Comparison of ENCODE assay signal across 24 cellular contexts in genomic region chr15:92605225-92605944, GRCh38.
"Had no signal": no experiment of that assay in that cellular context is flagged by ENCODE, and none has a peak within 500 bp of the region (broad histone marks: within the 10 kb centered on the region; RNA-seq: fewer than 3 reads in every experiment).

No MANE protein-coding gene starts in this region.

- H3K36me3 ChIP-seq: heart right ventricle, left ventricle myocardium inferior, ovary, right atrium auricular region, right lobe of liver, stomach, tibial artery, uterus had no signal

- H3K27me3 ChIP-seq: heart right ventricle, hepatocyte, ovary, right atrium auricular region, right lobe of liver, stomach, testis, tibial artery, uterus had no signal

- DNase-seq: heart right ventricle; islet precursor cell; left ventricle myocardium inferior; naive B cell; natural killer cell; nephron progenitor cell; ovary; right lobe of liver; stimulated activated CD4-positive, alpha-beta T cell treated with anti-CD3 and anti-CD28 coated beads, Interleukin-12 subunit alpha, Interleukin-12 subunit beta, amount 100 ng/mL, for 4 hours; stimulated activated CD4-positive, alpha-beta T cell treated with anti-CD3 and anti-CD28 coated beads, Interleukin-15, amount 100 ng/mL, for 24 hours; stimulated activated CD4-positive, alpha-beta T cell treated with anti-CD3 and anti-CD28 coated beads, Interleukin-2, amount 100 ng/mL, for 24 hours; stimulated activated CD4-positive, alpha-beta T cell treated with anti-CD3 and anti-CD28 coated beads, Interleukin-4, amount 100 ng/mL, for 1 hour; stimulated activated naive B cell treated with anti-CD40 and anti-IgM and Interleukin-4, amounts not matched to agents 10 μg/mL and 1 μg/mL and 100 μg/mL, for 72 hours; stimulated activated naive CD8-positive, alpha-beta T cell treated with anti-CD3 and anti-CD28 coated beads, Interleukin-15, Interleukin-2, amounts not matched to agents 100 U/mL and 50 U/mL, for 24 hours; stomach; testis; tibial artery; trophoblast cell; uterus had no signal

- ATAC-seq: heart right ventricle; natural killer cell; stimulated activated naive B cell treated with anti-CD40 and anti-IgM and Interleukin-4, amounts not matched to agents 10 μg/mL and 1 μg/mL and 100 μg/mL, for 72 hours; stimulated activated naive CD8-positive, alpha-beta T cell treated with anti-CD3 and anti-CD28 coated beads, Interleukin-15, Interleukin-2, amounts not matched to agents 100 U/mL and 50 U/mL, for 24 hours had no signal

- H3K4me3 Mint-ChIP-seq: memory B cell; naive B cell; natural killer cell; nephron progenitor cell; stimulated activated naive B cell treated with anti-CD40 and anti-IgM and Interleukin-4, amounts not matched to agents 10 μg/mL and 1 μg/mL and 100 μg/mL, for 72 hours had no signal

- H3K27ac ChIP-seq: heart right ventricle, hepatocyte, left ventricle myocardium inferior, ovary, right atrium auricular region, right lobe of liver, skin epidermis, stomach, testis, tibial artery, uterus had no signal

- H3K9me3 Mint-ChIP-seq: natural killer cell had no signal

- H3K27me3 Mint-ChIP-seq: memory B cell; progenitor cell of endocrine pancreas; stimulated activated naive B cell treated with anti-CD40 and anti-IgM and Interleukin-4, amounts not matched to agents 10 μg/mL and 1 μg/mL and 100 μg/mL, for 72 hours had no signal

- H3K4me1 ChIP-seq: right atrium auricular region, right lobe of liver, testis, tibial artery, uterus had no signal

- H3K9me3 ChIP-seq: heart right ventricle, left ventricle myocardium inferior, ovary, right atrium auricular region, right lobe of liver, stomach, testis, tibial artery, uterus had no signal

- H3K27ac Mint-ChIP-seq: memory B cell; naive B cell; natural killer cell; nephron progenitor cell; progenitor cell of endocrine pancreas; stimulated activated naive B cell treated with anti-CD40 and anti-IgM and Interleukin-4, amounts not matched to agents 10 μg/mL and 1 μg/mL and 100 μg/mL, for 72 hours had no signal

- H3K4me3 ChIP-seq: heart right ventricle, hepatocyte, left ventricle myocardium inferior, ovary, right atrium auricular region, right lobe of liver, skin epidermis, stomach, testis, tibial artery, uterus had no signal

- H3K4me1 Mint-ChIP-seq: memory B cell; naive B cell; natural killer cell; nephron progenitor cell; stimulated activated naive B cell treated with anti-CD40 and anti-IgM and Interleukin-4, amounts not matched to agents 10 μg/mL and 1 μg/mL and 100 μg/mL, for 72 hours had no signal

- H3K36me3 Mint-ChIP-seq: memory B cell; naive B cell; natural killer cell; stimulated activated naive B cell treated with anti-CD40 and anti-IgM and Interleukin-4, amounts not matched to agents 10 μg/mL and 1 μg/mL and 100 μg/mL, for 72 hours had no signal
